Comparison of ENCODE assay signal across 1 cellular context in genomic region chr9:134048582-134048968, GRCh38.
TF ChIP-seq lines count a peak whose summit lies in the region.

No MANE protein-coding gene starts in this region.

TF ChIP-seq in H1, 55 proteins besides CTCF, POLR2A, EP300 and RAD21:
- no peak for TF ChIP-seq TEAD4 (IDR thresholded peaks at IDR 0.05; ENCODE audit: low read depth, low read length)
- TF ChIP-seq SIX5 (IDR thresholded peaks at IDR 0.05; ENCODE audit: low read depth, low read length): no peak
- TF ChIP-seq SP1 (IDR thresholded peaks at IDR 0.05; ENCODE audit: low read depth, low read length): no peak
- no peak for TF ChIP-seq TBP (IDR thresholded peaks at IDR 0.05; ENCODE audit: low read depth, low read length)
- no peak for TF ChIP-seq BRCA1 (IDR thresholded peaks at IDR 0.05; ENCODE audit: low read depth, low read length)
- no peak for TF ChIP-seq YY1 (IDR thresholded peaks at IDR 0.05; ENCODE audit: low read depth, low read length)
- TF ChIP-seq KDM4A (IDR thresholded peaks at IDR 0.05; ENCODE audit: low read depth, low read length, severe bottlenecking): no peak
- no peak for TF ChIP-seq HDAC6 (IDR thresholded peaks at IDR 0.05; ENCODE audit: low read depth, low read length)
- TF ChIP-seq ZNF274 (IDR thresholded peaks at IDR 0.05; ENCODE audit: borderline replicate concordance, extremely low read depth, low read length): no peak
- TF ChIP-seq KDM5A (IDR thresholded peaks at IDR 0.05; ENCODE audit: low read length): no peak
- TF ChIP-seq MAX (IDR thresholded peaks at IDR 0.05): no peak
- TF ChIP-seq RBBP5 (IDR thresholded peaks at IDR 0.05; ENCODE audit: borderline replicate concordance, low read depth, low read length): no peak
- TF ChIP-seq SIN3A (conservative IDR thresholded peaks at IDR 0.05 in 1 of 2, IDR thresholded peaks at IDR 0.05 in 1 of 2; ENCODE audit: low read depth in 1 of 2, low read length in 2 of 2): no peak
- TF ChIP-seq POU5F1 (IDR thresholded peaks at IDR 0.05; ENCODE audit: low read depth, low read length): no peak
- no peak for TF ChIP-seq CBX5 (IDR thresholded peaks at IDR 0.05; ENCODE audit: low read depth, low read length)
- TF ChIP-seq SAP30 (IDR thresholded peaks at IDR 0.05; ENCODE audit: insufficient read depth, insufficient replicate concordance, low read length): no peak
- TF ChIP-seq SP2 (IDR thresholded peaks at IDR 0.05; ENCODE audit: low read length): no peak
- TF ChIP-seq HDAC2 (IDR thresholded peaks at IDR 0.05; ENCODE audit: borderline replicate concordance in 1 of 2, low read depth in 2 of 2, low read length in 2 of 2): no peak
- no peak for TF ChIP-seq CBX8 (IDR thresholded peaks at IDR 0.05; ENCODE audit: borderline replicate concordance, low read depth, low read length)
- TF ChIP-seq NRF1 (IDR thresholded peaks at IDR 0.05; ENCODE audit: low read depth, low read length): no peak
